ENCODE assay signal across 1 cellular context in genomic region chr2:38751043-38751846, GRCh38.
TF ChIP-seq lines count a peak whose summit lies in the region.

Gene SRSF7 (minus strand): TSS chr2:38751361. CDS start chr2:38751256, 105 bp downstream.

TF ChIP-seq in HepG2, 621 proteins besides CTCF, POLR2A, EP300 and RAD21 (continued from another document and continues in another):
- TF ChIP-seq DZIP1 (CRISPR knock-in tag; IDR thresholded peaks at IDR 0.05) (peak; percentile 97), E2F2 (CRISPR knock-in tag; IDR thresholded peaks at IDR 0.05; ENCODE audit: borderline replicate concordance) (peak; percentile 46; the same call in 1 of the 2 replicates), DNMT1 (CRISPR knock-in tag; IDR thresholded peaks at IDR 0.05) (no peak; the same call in 1 of the 2 replicates), RBFOX2 (IDR thresholded peaks at IDR 0.05; ENCODE audit: low read depth, low read length) (peak; percentile 97), ZSCAN31 (CRISPR knock-in tag; IDR thresholded peaks at IDR 0.05; ENCODE audit: low read depth) (peak; percentile 88), RARA (CRISPR knock-in tag; IDR thresholded peaks at IDR 0.05) (peak; percentile 20), NFE2L1 (CRISPR knock-in tag; IDR thresholded peaks at IDR 0.05; ENCODE audit: borderline replicate concordance) (no peak; the same call in 1 of the 2 replicates), POLR2AphosphoS5 (IDR thresholded peaks at IDR 0.05; ENCODE audit: low read depth, low read length) (peak; percentile 100), HBP1 (CRISPR knock-in tag; IDR thresholded peaks at IDR 0.05; ENCODE audit: low read depth) (peak; percentile 81; the same call in 1 of the 2 replicates), RNF219 (CRISPR knock-in tag; IDR thresholded peaks at IDR 0.05) (peak; percentile 89), SATB2 (CRISPR knock-in tag; IDR thresholded peaks at IDR 0.05) (no peak), ZSCAN21 (CRISPR knock-in tag; IDR thresholded peaks at IDR 0.05; ENCODE audit: borderline replicate concordance) (peak; percentile 83), THAP9 (CRISPR knock-in tag; IDR thresholded peaks at IDR 0.05; ENCODE audit: borderline replicate concordance) (peak; percentile 90; the same call in 1 of the 2 replicates), MEIS2 (CRISPR knock-in tag; IDR thresholded peaks at IDR 0.05) (no peak; the same call in 1 of the 2 replicates), ZBED4 (CRISPR knock-in tag; IDR thresholded peaks at IDR 0.05; ENCODE audit: borderline replicate concordance) (peak; percentile 66; the same call in 1 of the 2 replicates), ZNF615 (CRISPR knock-in tag; IDR thresholded peaks at IDR 0.05; ENCODE audit: borderline replicate concordance) (peak; percentile 95; the same call in 1 of the 2 replicates), NFKBIZ (CRISPR knock-in tag; IDR thresholded peaks at IDR 0.05) (peak; percentile 75), BORCS8-MEF2B (CRISPR knock-in tag; IDR thresholded peaks at IDR 0.05) (peak; percentile 97), ZNF784 (CRISPR knock-in tag; IDR thresholded peaks at IDR 0.05; ENCODE audit: borderline replicate concordance) (peak; percentile 89; the same call in 1 of the 2 replicates), ZNF367 (CRISPR knock-in tag; IDR thresholded peaks at IDR 0.05; ENCODE audit: borderline replicate concordance) (no peak), FOSL1 (CRISPR knock-in tag; IDR thresholded peaks at IDR 0.05; ENCODE audit: borderline replicate concordance) (no peak), ZFYVE20 (CRISPR knock-in tag; IDR thresholded peaks at IDR 0.05; ENCODE audit: borderline replicate concordance, low read depth) (0 out of 2 replicates have a peak, but pooled peaks have one; percentile 86), PRDM15 (CRISPR knock-in tag; IDR thresholded peaks at IDR 0.05) (no peak), ZNF362 (CRISPR knock-in tag; IDR thresholded peaks at IDR 0.05; ENCODE audit: borderline replicate concordance) (peak; percentile 17), ZUFSP (CRISPR knock-in tag; IDR thresholded peaks at IDR 0.05; ENCODE audit: borderline replicate concordance) (no peak), IRX3 (CRISPR knock-in tag; IDR thresholded peaks at IDR 0.05; ENCODE audit: borderline replicate concordance, low read depth) (peak; percentile 95)
